In the genomic region with DNA sequence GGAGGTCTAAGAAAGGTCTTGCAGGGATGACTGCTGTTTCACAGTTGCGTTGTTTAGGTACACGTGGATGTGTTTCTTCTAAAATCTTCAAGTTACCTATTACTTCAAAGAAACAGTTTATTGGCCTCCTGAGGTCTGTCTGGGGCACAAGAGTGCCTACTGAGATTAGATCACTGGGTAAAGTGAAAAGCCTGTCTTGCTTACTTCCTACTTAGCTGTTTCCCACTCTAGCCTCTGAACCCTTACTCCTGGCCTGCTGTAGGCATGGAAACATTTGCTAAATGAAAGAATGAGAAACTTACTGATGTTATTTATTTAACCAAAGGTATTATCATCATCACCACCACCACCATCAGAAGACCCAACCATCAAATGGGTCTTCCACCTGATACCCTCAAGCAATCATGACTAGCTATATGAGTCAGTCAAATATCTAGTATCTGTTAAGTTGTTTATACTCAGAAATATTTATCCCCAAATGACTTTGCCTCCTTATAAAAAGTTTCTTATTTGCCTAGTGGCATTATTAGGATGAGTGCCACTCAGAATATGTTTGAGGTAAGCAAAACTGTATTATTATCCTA, we compare ENCODE assay signal across 20 cellular contexts.
A peak's percentile ranks its signal among the peaks of the same experiment; 100 is the strongest.
DNase-seq lines count a peak whose midpoint lies in the region; ATAC-seq, FAIRE-seq and TF ChIP-seq lines count a peak whose summit lies in the region.
"Had no signal": no experiment of that assay in that cellular context is flagged by ENCODE, and none has a peak within 500 bp of the region (broad histone marks: within the 10 kb centered on the region; RNA-seq: fewer than 3 reads in every experiment).

No MANE protein-coding gene starts in this region.

- TF ChIP-seq RAD21 in H1 (IDR thresholded peaks at IDR 0.05 in 1 of 2, conservative IDR thresholded peaks at IDR 0.05 in 1 of 2; ENCODE audit: low read depth in 2 of 2, low read length in 2 of 2): no peak

- H2BK15ac ChIP-seq in H1 (ENCODE audit: low read length): no peak overlapping the region
- no peak overlapping the region for H2BK15ac ChIP-seq in mesendoderm (replicated peaks; ENCODE audit: low read depth)

- H3K27ac ChIP-seq in H1 (ENCODE audit: low read depth, low read length) (no peak overlapping the region), mesendoderm (ENCODE audit: low read depth, low read length) (no peak overlapping the region)

- H2AFZ ChIP-seq in H1 (ENCODE audit: low read length): no peak overlapping the region
- H2AFZ ChIP-seq: GM23338 had no signal

- H3K9me3 ChIP-seq in H1 (ENCODE audit: insufficient read depth in 2 of 2, low read depth in 1 of 2, low read length in 1 of 2): no peaks in the 10 kb centered on the region
- H3K9me3 ChIP-seq: HAP-1 had no signal

- no peak overlapping the region for H2BK20ac ChIP-seq in H1 (ENCODE audit: low read length)

- no peak for TF ChIP-seq POLR2A in H1 (IDR thresholded peaks at IDR 0.05; ENCODE audit: control extremely low read depth in 1 of 2, low read depth in 2 of 2, low read length in 2 of 2)

- no peak overlapping the region for H4K8ac ChIP-seq in H1 (ENCODE audit: extremely low read depth, insufficient read depth, low read length)
- no peak overlapping the region for H4K8ac ChIP-seq in mesendoderm (ENCODE audit: low read depth, low read length)

- H3K27me3 ChIP-seq in H1 (replicated peaks in 1 of 4; ENCODE audit: control insufficient read depth in 3 of 4, extremely low read depth in 1 of 4, insufficient read depth in 3 of 4, low read length in 3 of 4): no peaks in the 10 kb centered on the region
- H3K27me3 ChIP-seq in mesendoderm (ENCODE audit: insufficient read depth, low read length, poor library complexity): no peaks in the 10 kb centered on the region

- no peak for FAIRE-seq in H1 (lab: Jason Lieb, UNC)
- FAIRE-seq: GM12892, GM19239, H54 had no signal

- no peak for TF ChIP-seq EP300 in H1 (IDR thresholded peaks at IDR 0.05; ENCODE audit: borderline replicate concordance in 1 of 2, low read depth in 2 of 2, low read length in 2 of 2)

- H4K5ac ChIP-seq in H1 (ENCODE audit: insufficient read length, low read depth, low read length): no peak overlapping the region
- no peak overlapping the region for H4K5ac ChIP-seq in mesendoderm (ENCODE audit: low read length)

- no peak overlapping the region for H3K23ac ChIP-seq in H1 (ENCODE audit: insufficient read length)
- H3K23ac ChIP-seq in mesendoderm (ENCODE audit: low read length): no peak overlapping the region

- no peaks in the 10 kb centered on the region for H3K79me1 ChIP-seq in H1 (ENCODE audit: low read depth, low read length)
- H3K79me1 ChIP-seq in mesendoderm (ENCODE audit: low read length): no peaks in the 10 kb centered on the region

- H4K91ac ChIP-seq in H1 (replicated peaks; ENCODE audit: insufficient read length, low read length): no peak overlapping the region

- H3K9ac ChIP-seq in H1 (replicated peaks in 1 of 4; ENCODE audit: extremely low read depth in 1 of 4, low read depth in 3 of 4, low read length in 3 of 4): no peak overlapping the region
- no peak overlapping the region for H3K9ac ChIP-seq in mesendoderm (ENCODE audit: low read length)

- H2AK5ac ChIP-seq in H1 (ENCODE audit: low read depth, low read length) (no peak overlapping the region), mesendoderm (ENCODE audit: low read length) (no peak overlapping the region)

- H2BK5ac ChIP-seq in H1 (ENCODE audit: low read depth, low read length) (peak overlapping the region; percentile 32; the same call in 1 of the 2 replicates), mesendoderm (ENCODE audit: low read length) (no peak overlapping the region)

- WGBS in H1 (ENCODE audit: extremely low coverage in 1 of 2, insufficient coverage in 1 of 2, insufficient read length in 1 of 2, insufficient replicate concordance in 2 of 2, low coverage in 1 of 2, low lambda C conversion rate in 2 of 2, missing lambda C conversion rate in 1 of 2), 2 experiments: 86% methylated on average over 2 of the region's 2 CpGs; no CpG with 5 or more reads in 1 of the 2 experiments
- no CpG with 5 or more reads among the region's 2 CpGs for WGBS in mesendoderm (ENCODE audit: extremely low coverage, insufficient coverage, low lambda C conversion rate)

- H3K14ac ChIP-seq in H1 (ENCODE audit: insufficient read length): no peak overlapping the region

- CTCF ChIA-PET in H1 (lab: Charles Lee; ENCODE audit: partially characterized antibody): no interaction called here

- H3K36me3 ChIP-seq in H1 (ENCODE audit: control insufficient read depth in 2 of 4, insufficient read depth in 4 of 4, low read length in 3 of 4) (peaks cover 0 to 5% (median 1%) of the 10 kb centered on the region in 4 experiments; a peak in 2 of 8 replicates), mesendoderm (ENCODE audit: control insufficient read depth, insufficient read depth, low read length) (no peaks in the 10 kb centered on the region)
- H3K36me3 ChIP-seq: HAP-1 had no signal

- H3K4me3 ChIP-seq in H1 (ENCODE audit: extremely low read depth in 1 of 4, insufficient read depth in 2 of 4, low read depth in 3 of 4, low read length in 4 of 4): no peak overlapping the region
- no peak overlapping the region for H3K4me3 ChIP-seq in mesendoderm (ENCODE audit: low read length)
- H3K4me3 ChIP-seq: GM23338, HAP-1 had no signal

- H3K23me2 ChIP-seq in H1 (ENCODE audit: low read depth, low read length): no peaks in the 10 kb centered on the region

- TF ChIP-seq CTCF in H1 (IDR thresholded peaks at IDR 0.05; ENCODE audit: control extremely low read depth in 1 of 3, insufficient read depth in 1 of 3, low read depth in 1 of 3, low read length in 3 of 3): no peak

- POLR2A ChIA-PET in H1 (lab: Charles Lee; ENCODE audit: partially characterized antibody): no interaction called here

- no peak overlapping the region for H2BK120ac ChIP-seq in H1 (replicated peaks; ENCODE audit: low read depth, low read length)
- no peak overlapping the region for H2BK120ac ChIP-seq in mesendoderm (ENCODE audit: low read depth, low read length)

- H3K4ac ChIP-seq in H1 (replicated peaks; ENCODE audit: insufficient read length, low read depth, low read length) (no peak overlapping the region), mesendoderm (ENCODE audit: low read depth, low read length) (peak overlapping the region; percentile 81)

- H3K4me2 ChIP-seq in H1 (ENCODE audit: insufficient read depth in 1 of 2, low read depth in 2 of 2, low read length in 2 of 2) (no peak overlapping the region), mesendoderm (ENCODE audit: low read length) (no peak overlapping the region)
- H3K4me2 ChIP-seq: GM23338 had no signal

- H3K4me1 ChIP-seq in H1 (replicated peaks in 1 of 4; ENCODE audit: control insufficient read depth in 3 of 4, insufficient read depth in 4 of 4, low read length in 3 of 4): peaks cover 0 to 16% (median 14%) of the 10 kb centered on the region in 4 experiments; a peak in 4 of 7 replicates
- H3K4me1 ChIP-seq in mesendoderm (ENCODE audit: control insufficient read depth, low read depth, low read length): peaks cover 12% of the 10 kb centered on the region

- H3K56ac ChIP-seq in H1 (replicated peaks; ENCODE audit: insufficient read length, low read depth, low read length) (no peak overlapping the region), mesendoderm (ENCODE audit: low read length) (no peak overlapping the region)

- peak; percentile 89 for DNase-seq in M059J (ENCODE audit: low read depth)
- DNase-seq in RPMI7951 (ENCODE audit: low read depth): peak; percentile 6
- no peak for DNase-seq in H1 (ENCODE audit: low read depth in 1 of 2, low spot score in 2 of 2)
- no peak for DNase-seq in mesendoderm
- DNase-seq in NCI-H1048 (lab: John Stamatoyannopoulos, UW): no peak
- DNase-seq in Right ventricle myocardium superior: no peak
- no peak for DNase-seq in NCI-H2107 treated with DMSO at 0.1 percent for 48 hours (lab: John Stamatoyannopoulos, UW; ENCODE audit: unreplicated experiment)
- DNase-seq: C1 segment of cervical spinal cord; Calu3; CD4-positive, alpha-beta memory T cell; COR-L47; DMS53; DMS79 treated with DMSO at 0.1 percent for 48 hours; GF-D8 had no signal

- no peaks in the 10 kb centered on the region for H4K20me1 ChIP-seq in H1 (replicated peaks in 1 of 2; ENCODE audit: control insufficient read depth in 1 of 2, insufficient read depth in 2 of 2, low read length in 2 of 2)

- peaks cover 0 to 88% of the 10 kb centered on the region in 2 experiments; a peak in 2 of 4 replicates for H3K79me2 ChIP-seq in H1 (ENCODE audit: control insufficient read depth in 1 of 2, insufficient read depth in 2 of 2, low read length in 2 of 2)
- H3K79me2 ChIP-seq in mesendoderm (ENCODE audit: control insufficient read depth, insufficient read depth, low read length): peaks cover 1% of the 10 kb centered on the region

- no peak overlapping the region for H3K18ac ChIP-seq in H1 (ENCODE audit: extremely low read depth, low read length)
- no peak overlapping the region for H3K18ac ChIP-seq in mesendoderm (ENCODE audit: low read length)

- no peak overlapping the region for H2BK12ac ChIP-seq in H1 (ENCODE audit: low read depth, low read length)

- ATAC-seq in GM18909 (IDR thresholded peaks at IDR 0.05; ENCODE audit: poor library complexity, unreplicated experiment) (no peak), Right ventricle myocardium superior (ENCODE audit: poor library complexity) (no peak)
- ATAC-seq: GM23338 had no signal

- intact Hi-C loops in Right ventricle myocardium superior (cut with DNase I): no loop called here

TF ChIP-seq in H1, 55 proteins besides CTCF, POLR2A, EP300 and RAD21 (continues in another document):
- TF ChIP-seq NRF1 (IDR thresholded peaks at IDR 0.05; ENCODE audit: low read depth, low read length): no peak
- no peak for TF ChIP-seq KDM5A (IDR thresholded peaks at IDR 0.05; ENCODE audit: low read length)
- no peak for TF ChIP-seq CTBP2 (IDR thresholded peaks at IDR 0.05; ENCODE audit: borderline replicate concordance, insufficient read depth, insufficient read length, low read length)
- TF ChIP-seq SUZ12 (IDR thresholded peaks at IDR 0.05; ENCODE audit: low read length): no peak
- no peak for TF ChIP-seq TBP (IDR thresholded peaks at IDR 0.05; ENCODE audit: low read depth, low read length)
- TF ChIP-seq SRF (IDR thresholded peaks at IDR 0.05; ENCODE audit: low read depth, low read length): no peak
- TF ChIP-seq, protein P1, sequence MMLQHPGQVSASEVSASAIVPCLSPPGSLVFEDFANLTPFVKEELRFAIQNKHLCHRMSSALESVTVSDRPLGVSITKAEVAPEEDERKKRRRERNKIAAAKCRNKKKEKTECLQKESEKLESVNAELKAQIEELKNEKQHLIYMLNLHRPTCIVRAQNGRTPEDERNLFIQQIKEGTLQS (IDR thresholded peaks at IDR 0.05; ENCODE audit: insufficient read depth, low read depth, low read length): no peak
- TF ChIP-seq, protein P2, sequence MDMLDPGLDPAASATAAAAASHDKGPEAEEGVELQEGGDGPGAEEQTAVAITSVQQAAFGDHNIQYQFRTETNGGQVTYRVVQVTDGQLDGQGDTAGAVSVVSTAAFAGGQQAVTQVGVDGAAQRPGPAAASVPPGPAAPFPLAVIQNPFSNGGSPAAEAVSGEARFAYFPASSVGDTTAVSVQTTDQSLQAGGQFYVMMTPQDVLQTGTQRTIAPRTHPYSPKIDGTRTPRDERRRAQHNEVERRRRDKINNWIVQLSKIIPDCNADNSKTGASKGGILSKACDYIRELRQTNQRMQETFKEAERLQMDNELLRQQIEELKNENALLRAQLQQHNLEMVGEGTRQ (IDR thresholded peaks at IDR 0.05; ENCODE audit: low read length): no peak
- no peak for TF ChIP-seq TAF1 (IDR thresholded peaks at IDR 0.05; ENCODE audit: low read depth, low read length)

Comparison
In these comparisons a context has a peak if more than half of its experiments do, and no peak if none do; other contexts are left out.
1. DNase-seq: peak in M059J (single experiment) and RPMI7951 (single experiment); none in H1 (0 of 2), mesendoderm (single experiment), NCI-H1048 (single experiment), Right ventricle myocardium superior (single experiment) and NCI-H2107 treated with DMSO at 0.1 percent for 48 hours (single experiment).